In genomic region chr13:87669379-87669978, GRCh38 we compare ENCODE assay signal across 8 cellular contexts. TPM values are rescaled to one million over a fixed set of nuclear protein-coding genes. Genes with fewer than 3 reads are reported as not detected.
DNase-seq lines count a peak whose midpoint lies in the region; ATAC-seq and TF ChIP-seq lines count a peak whose summit lies in the region.

No MANE protein-coding gene starts in this region.

- DNase-seq in AG04450 (ENCODE audit: low read depth, low spot score) (no peak), LoVo (ENCODE audit: low spot score) (peak; percentile 8), SKM-1 treated with dmso at 0.1 percent for 144 hours (lab: John Stamatoyannopoulos, UW; ENCODE audit: unreplicated experiment) (peak; percentile 61), left lobe of liver (ENCODE audit: low spot score) (no peak), activated gamma-delta T cell treated with Interleukin-2 at 50 U/mL for 16 hours (no peak), cardiac septum (ENCODE audit: low spot score) (no peak)

- ATAC-seq in GM19035 (IDR thresholded peaks at IDR 0.05; ENCODE audit: unreplicated experiment) (peak; percentile 49), left lobe of liver (peak; percentile 64), HG03095 (IDR thresholded peaks at IDR 0.05; ENCODE audit: unreplicated experiment) (no peak)

- POLR2A ChIA-PET in AG04450 (lab: Yijun Ruan, JAX), result no interaction called here

- H3K9me3 ChIP-seq in AG04450 (ENCODE audit: control insufficient read depth, insufficient read depth, low read length), result no peaks in the 10 kb centered on the region; the same call in 1 of the 2 replicates

- CTCF ChIA-PET in AG04450 (lab: Charles Lee), result interaction anchor here (0.7 kb wide), 1 partner anchor 9 kb away, joined by 3 read pairs; no protein-coding TSS in a partner anchor

- no peak overlapping the region for H3K27ac ChIP-seq in AG04450 (ENCODE audit: low read depth, low read length)

- intact Hi-C loops in cardiac septum (cut with DNase I), result no loop called here

- H3K27me3 ChIP-seq in AG04450 (ENCODE audit: control insufficient read depth, insufficient read depth, low read length), result peaks cover 19% of the 10 kb centered on the region

- peak; percentile 72 for TF ChIP-seq CTCF in AG04450 (IDR thresholded peaks at IDR 0.05; ENCODE audit: low read depth, low read length)

- H3K4me3 ChIP-seq in AG04450 (ENCODE audit: low read depth, low read length), result no peak overlapping the region

RNA-seq across cellular contexts. Expression of gene SLITRK5, which starts 1.7 kb away (rescaled TPM):
- 0.02 and 0.04 TPM in 2 replicates for polyA plus RNA-seq in AG04450 (2011; rRNA removed)
- polyA minus RNA-seq in AG04450 (2011; rRNA and poly(A)+ RNA removed), result 0.04 and 0.05 TPM in 2 replicates
- 0.03 TPM for total RNA-seq in left lobe of liver
- total RNA-seq in cardiac septum, result 0.05 TPM

Comparison
In these comparisons a context has a peak if more than half of its experiments do, and no peak if none do; other contexts are left out.
1. DNase-seq: peak in LoVo (single experiment) and SKM-1 treated with dmso at 0.1 percent for 144 hours (single experiment); none in AG04450 (single experiment), left lobe of liver (single experiment), activated gamma-delta T cell treated with Interleukin-2 at 50 U/mL for 16 hours (single experiment) and cardiac septum (single experiment).